18 cellular contexts compared by ENCODE assay signal in genomic region chr1:18079941-18080340, GRCh38. TPM values are rescaled to one million over a fixed set of nuclear protein-coding genes. Genes with fewer than 3 reads are reported as not detected.
DNase-seq lines count a peak whose midpoint lies in the region; ATAC-seq and TF ChIP-seq lines count a peak whose summit lies in the region.
"Had no signal": no experiment of that assay in that cellular context is flagged by ENCODE, and none has a peak within 500 bp of the region (broad histone marks: within the 10 kb centered on the region; RNA-seq: fewer than 3 reads in every experiment).

No MANE protein-coding gene starts in this region.

- no peak overlapping the region for H3K27ac Mint-ChIP-seq in naive thymus-derived CD4-positive, alpha-beta T cell
- H3K27ac Mint-ChIP-seq: CD4-positive, alpha-beta T cell had no signal

- no peaks in the 10 kb centered on the region for H3K27me3 ChIP-seq in WERI-Rb-1 (ENCODE audit: insufficient read depth, low read depth, severe bottlenecking)
- H3K27me3 ChIP-seq in naive thymus-derived CD4-positive, alpha-beta T cell (ENCODE audit: control insufficient read depth in 2 of 2, insufficient read depth in 2 of 2, low read length in 2 of 2), result no peaks in the 10 kb centered on the region
- H3K27me3 ChIP-seq: BE2C had no signal

- H3K4me3 ChIP-seq in WERI-Rb-1 (ENCODE audit: low read depth, low read length), result no peak overlapping the region
- H3K4me3 ChIP-seq in naive thymus-derived CD4-positive, alpha-beta T cell (ENCODE audit: low read length), result no peak overlapping the region
- H3K4me3 ChIP-seq: SJSA1 had no signal

- H3K36me3 ChIP-seq in WERI-Rb-1, result no peaks in the 10 kb centered on the region
- H3K36me3 ChIP-seq in naive thymus-derived CD4-positive, alpha-beta T cell (ENCODE audit: control insufficient read depth in 2 of 3, insufficient read depth in 3 of 3, low read length in 3 of 3), result no peaks in the 10 kb centered on the region
- H3K36me3 ChIP-seq: BE2C, SJSA1 had no signal

- no peak overlapping the region for H3K4me3 Mint-ChIP-seq in naive thymus-derived CD4-positive, alpha-beta T cell
- H3K4me3 Mint-ChIP-seq: CD4-positive, alpha-beta T cell had no signal

- peaks cover 0 to 5% (median 0%) of the 10 kb centered on the region in 11 donors for H3K9me3 Mint-ChIP-seq in naive thymus-derived CD4-positive, alpha-beta T cell
- H3K9me3 Mint-ChIP-seq: CD4-positive, alpha-beta T cell had no signal

- H3K4me1 Mint-ChIP-seq in naive thymus-derived CD4-positive, alpha-beta T cell, result peaks cover 0 to 1% (median 0%) of the 10 kb centered on the region in 7 donors

- TF ChIP-seq CTCF in WERI-Rb-1 (IDR thresholded peaks at IDR 0.05; ENCODE audit: low read depth, low read length) (no peak), GM10248 (IDR thresholded peaks at IDR 0.05; ENCODE audit: control extremely low read depth, extremely low read depth, low read depth, missing control alignments) (no peak)

- POLR2A ChIA-PET in naive thymus-derived CD4-positive, alpha-beta T cell (lab: Charles Lee), result no interaction called here
- POLR2A ChIA-PET in GM10248 (lab: Yijun Ruan, JAX), result interaction anchor here (0.6 kb wide), 1 partner anchor 88 kb away, joined by 4 read pairs; no protein-coding TSS in a partner anchor

- H3K4me1 ChIP-seq in naive thymus-derived CD4-positive, alpha-beta T cell (ENCODE audit: control insufficient read depth in 2 of 2, insufficient read depth in 2 of 2, low read length in 2 of 2), result no peaks in the 10 kb centered on the region
- H3K4me1 ChIP-seq: BE2C, SJSA1 had no signal

- no peaks in the 10 kb centered on the region for H3K36me3 Mint-ChIP-seq in naive thymus-derived CD4-positive, alpha-beta T cell

- CTCF ChIA-PET in naive thymus-derived CD4-positive, alpha-beta T cell (lab: Charles Lee), result no interaction called here
- CTCF ChIA-PET in GM10248 (lab: Yijun Ruan, JAX), result interaction anchor here (1.2 to 3.7 kb wide), 2 partner anchors 14 to 20 kb away, joined by 5 to 11 read pairs; no protein-coding TSS in a partner anchor

- no peak for ATAC-seq in naive thymus-derived CD4-positive, alpha-beta T cell

- intact Hi-C loops in naive thymus-derived CD4-positive, alpha-beta T cell (cut with micrococcal nuclease), result no loop called here

- H3K9me3 ChIP-seq in WERI-Rb-1 (ENCODE audit: severe bottlenecking), result no peaks in the 10 kb centered on the region
- no peaks in the 10 kb centered on the region for H3K9me3 ChIP-seq in naive thymus-derived CD4-positive, alpha-beta T cell (ENCODE audit: control insufficient read depth in 2 of 3, low read length in 3 of 3)
- H3K9me3 ChIP-seq: BE2C, SJSA1 had no signal

- peaks cover 0 to 12% (median 0%) of the 10 kb centered on the region in 5 donors for H3K27me3 Mint-ChIP-seq in naive thymus-derived CD4-positive, alpha-beta T cell

- DNase-seq in DMS153 (lab: John Stamatoyannopoulos, UW) (peak; percentile 49), DMS153 treated with DMSO at 0.1 percent for 48 hours (lab: John Stamatoyannopoulos, UW; ENCODE audit: unreplicated experiment) (no peak), NCI-H2227 (lab: John Stamatoyannopoulos, UW; ENCODE audit: unreplicated experiment) (peak; percentile 72), WERI-Rb-1 (peak; percentile 45), putamen (ENCODE audit: low spot score) (peak; percentile 60), GM10248 (ENCODE audit: extremely low spot score) (no peak), RKO (ENCODE audit: low spot score) (no peak)
- no peak for DNase-seq in naive thymus-derived CD4-positive, alpha-beta T cell
- DNase-seq: BE2C; CD4-positive, alpha-beta T cell; HCEC 1CT; NCI-H2081; NCI-H69 had no signal

- no peak overlapping the region for H3K27ac ChIP-seq in WERI-Rb-1
- no peak overlapping the region for H3K27ac ChIP-seq in naive thymus-derived CD4-positive, alpha-beta T cell (ENCODE audit: low read depth, low read length)
- H3K27ac ChIP-seq: 22Rv1, HL-60, SJSA1 had no signal

RNA-seq across cellular contexts. Expression of gene IGSF21, which starts 27.7 kb away (rescaled TPM):
- total RNA-seq in naive thymus-derived CD4-positive, alpha-beta T cell, result not detected
- polyA plus RNA-seq in naive thymus-derived CD4-positive, alpha-beta T cell, result not detected
- total RNA-seq: CD4-positive, alpha-beta T cell; G401; LHCN-M2; SJSA1 had no signal

Comparison
In these comparisons a context has a peak if more than half of its experiments do, and no peak if none do; other contexts are left out.
1. DNase-seq: peak in DMS153 (single experiment), NCI-H2227 (single experiment), WERI-Rb-1 (single experiment) and putamen (single experiment); none in DMS153 treated with DMSO at 0.1 percent for 48 hours (single experiment), naive thymus-derived CD4-positive, alpha-beta T cell (0 of 9), GM10248 (single experiment) and RKO (single experiment).